ENCODE assay signal across 21 cellular contexts in the genomic region with DNA sequence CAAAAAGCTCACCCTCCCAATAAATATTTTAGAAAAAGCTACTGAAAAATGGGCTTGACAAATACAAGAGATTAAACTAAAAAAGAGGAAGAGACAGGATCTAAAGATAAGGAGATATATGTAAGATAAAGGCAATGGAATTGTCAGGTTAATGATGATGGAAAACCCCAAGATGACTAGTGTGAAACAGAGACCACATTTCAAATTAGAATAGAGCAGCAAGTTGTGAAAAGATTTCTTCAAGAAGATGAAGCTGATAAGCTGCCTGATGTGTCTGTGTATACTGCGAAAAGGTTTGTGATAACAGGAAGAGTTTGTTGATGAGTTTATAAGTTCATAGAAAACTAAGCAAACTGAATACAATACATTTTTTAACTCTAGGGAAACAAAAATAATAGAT.
A peak's percentile ranks its signal among the peaks of the same experiment; 100 is the strongest.
DNase-seq lines count a peak whose midpoint lies in the region; ATAC-seq and TF ChIP-seq lines count a peak whose summit lies in the region.
"Had no signal": no experiment of that assay in that cellular context is flagged by ENCODE, and none has a peak within 500 bp of the region (broad histone marks: within the 10 kb centered on the region; RNA-seq: fewer than 3 reads in every experiment).

No MANE protein-coding gene starts in this region.

- H3K9me3 Mint-ChIP-seq in activated CD4-positive, alpha-beta memory T cell treated with anti-CD3 and anti-CD28 coated beads, Interleukin-2, amount 10 ng/mL, durations not matched to agents 7 days and 5 days, result peaks cover 16% of the 10 kb centered on the region
- H3K9me3 Mint-ChIP-seq in activated CD4-positive, alpha-beta memory T cell treated with anti-CD3 and anti-CD28 coated beads for 36 hours, result peaks cover 15% of the 10 kb centered on the region
- H3K9me3 Mint-ChIP-seq in effector memory CD8-positive, alpha-beta T cell, result peaks cover 6 to 25% of the 10 kb centered on the region in 2 donors

- POLR2A ChIA-PET in activated CD4-positive, alpha-beta memory T cell treated with anti-CD3 and anti-CD28 coated beads, Interleukin-2, amount 10 ng/mL, durations not matched to agents 7 days and 5 days (lab: Charles Lee), result no interaction called here
- POLR2A ChIA-PET in activated CD4-positive, alpha-beta memory T cell treated with anti-CD3 and anti-CD28 coated beads for 36 hours (lab: Charles Lee), result no interaction called here

- CTCF ChIA-PET in activated CD4-positive, alpha-beta memory T cell treated with anti-CD3 and anti-CD28 coated beads, Interleukin-2, amount 10 ng/mL, durations not matched to agents 7 days and 5 days (lab: Charles Lee), result no interaction called here
- CTCF ChIA-PET in activated CD4-positive, alpha-beta memory T cell treated with anti-CD3 and anti-CD28 coated beads for 36 hours (lab: Charles Lee), result no interaction called here

- no peaks in the 10 kb centered on the region for H3K4me1 Mint-ChIP-seq in activated CD4-positive, alpha-beta memory T cell treated with anti-CD3 and anti-CD28 coated beads, Interleukin-2, amount 10 ng/mL, durations not matched to agents 7 days and 5 days
- H3K4me1 Mint-ChIP-seq in activated CD4-positive, alpha-beta memory T cell treated with anti-CD3 and anti-CD28 coated beads for 36 hours (ENCODE audit: low read depth), result no peaks in the 10 kb centered on the region
- no peaks in the 10 kb centered on the region for H3K4me1 Mint-ChIP-seq in effector memory CD8-positive, alpha-beta T cell (ENCODE audit: low read depth in 2 of 2)
- H3K4me1 Mint-ChIP-seq: CD14-positive monocyte had no signal

- H3K27ac Mint-ChIP-seq in activated CD4-positive, alpha-beta memory T cell treated with anti-CD3 and anti-CD28 coated beads, Interleukin-2, amount 10 ng/mL, durations not matched to agents 7 days and 5 days, result peak overlapping the region; percentile 14
- no peak overlapping the region for H3K27ac Mint-ChIP-seq in activated CD4-positive, alpha-beta memory T cell treated with anti-CD3 and anti-CD28 coated beads for 36 hours
- H3K27ac Mint-ChIP-seq in effector memory CD8-positive, alpha-beta T cell, result no peak overlapping the region
- H3K27ac Mint-ChIP-seq: CD14-positive monocyte; CD4-positive, alpha-beta T cell had no signal

- H3K36me3 Mint-ChIP-seq in activated CD4-positive, alpha-beta memory T cell treated with anti-CD3 and anti-CD28 coated beads, Interleukin-2, amount 10 ng/mL, durations not matched to agents 7 days and 5 days (ENCODE audit: low read depth), result peaks cover 2% of the 10 kb centered on the region
- no peaks in the 10 kb centered on the region for H3K36me3 Mint-ChIP-seq in activated CD4-positive, alpha-beta memory T cell treated with anti-CD3 and anti-CD28 coated beads for 36 hours
- no peaks in the 10 kb centered on the region for H3K36me3 Mint-ChIP-seq in effector memory CD8-positive, alpha-beta T cell (ENCODE audit: insufficient read depth)
- H3K36me3 Mint-ChIP-seq: CD14-positive monocyte had no signal

- no peak overlapping the region for H3K4me3 Mint-ChIP-seq in activated CD4-positive, alpha-beta memory T cell treated with anti-CD3 and anti-CD28 coated beads, Interleukin-2, amount 10 ng/mL, durations not matched to agents 7 days and 5 days
- no peak overlapping the region for H3K4me3 Mint-ChIP-seq in activated CD4-positive, alpha-beta memory T cell treated with anti-CD3 and anti-CD28 coated beads for 36 hours
- H3K4me3 Mint-ChIP-seq in effector memory CD8-positive, alpha-beta T cell, result no peak overlapping the region
- H3K4me3 Mint-ChIP-seq: CD14-positive monocyte; CD4-positive, alpha-beta T cell; CD8-positive, alpha-beta memory T cell had no signal

- DNase-seq in activated CD4-positive, alpha-beta memory T cell treated with anti-CD3 and anti-CD28 coated beads, Interleukin-2, amount 10 ng/mL, durations not matched to agents 7 days and 5 days, result no peak
- DNase-seq in activated CD4-positive, alpha-beta memory T cell treated with anti-CD3 and anti-CD28 coated beads for 36 hours, result no peak
- peak; percentile 61 for DNase-seq in KBM-7
- no peak for DNase-seq in effector memory CD8-positive, alpha-beta T cell
- no peak for DNase-seq in T-helper 1 cell
- DNase-seq: 8988T; ACHN; AML-193; BE2C; CD4-positive, alpha-beta T cell; CD8-positive, alpha-beta memory T cell; DMS53; DMS79 treated with DMSO at 0.1 percent for 48 hours; GF-D8; GOT3; H7; HCEC 1CT had no signal

- intact Hi-C loops in activated CD4-positive, alpha-beta memory T cell treated with anti-CD3 and anti-CD28 coated beads for 36 hours (cut with micrococcal nuclease), result no loop called here

- in situ Hi-C loops in KBM-7 (cut with MboI; ENCODE audit: low pct_unique_long_range_greater_than_20kb, low sequenced_read_pairs), result no loop called here

- H3K27me3 Mint-ChIP-seq in activated CD4-positive, alpha-beta memory T cell treated with anti-CD3 and anti-CD28 coated beads, Interleukin-2, amount 10 ng/mL, durations not matched to agents 7 days and 5 days, result no peaks in the 10 kb centered on the region
- H3K27me3 Mint-ChIP-seq in activated CD4-positive, alpha-beta memory T cell treated with anti-CD3 and anti-CD28 coated beads for 36 hours, result no peaks in the 10 kb centered on the region
- no peaks in the 10 kb centered on the region for H3K27me3 Mint-ChIP-seq in effector memory CD8-positive, alpha-beta T cell
- H3K27me3 Mint-ChIP-seq: CD4-positive, alpha-beta T cell; CD8-positive, alpha-beta memory T cell had no signal

- ATAC-seq in effector memory CD8-positive, alpha-beta T cell (replicated peaks), result peak; percentile 89
- no peak for ATAC-seq in SK-N-SH treated with all-trans-retinoic acid at 6 μM for 48 hours
- ATAC-seq in HG02973 (IDR thresholded peaks at IDR 0.05; ENCODE audit: unreplicated experiment), result no peak
- ATAC-seq: A549 had no signal

TF ChIP-seq in SK-N-SH treated with all-trans-retinoic acid at 6 μM for 48 hours, 23 proteins besides CTCF, POLR2A, EP300 and RAD21:
- TF ChIP-seq ZFP30 (CRISPR knock-in tag; IDR thresholded peaks at IDR 0.05) (no peak), PPARA (CRISPR knock-in tag; IDR thresholded peaks at IDR 0.05; ENCODE audit: borderline replicate concordance) (no peak), ZNF565 (CRISPR knock-in tag; conservative IDR thresholded peaks at IDR 0.05; ENCODE audit: low read depth) (no peak), GLIS3 (CRISPR knock-in tag; IDR thresholded peaks at IDR 0.05) (no peak), TCF4 (CRISPR knock-in tag; IDR thresholded peaks at IDR 0.05; ENCODE audit: borderline replicate concordance) (no peak), ESRRG (CRISPR knock-in tag; IDR thresholded peaks at IDR 0.05) (no peak), ARNTL (CRISPR knock-in tag; IDR thresholded peaks at IDR 0.05; ENCODE audit: borderline replicate concordance, low read depth) (no peak), ZNF8 (CRISPR knock-in tag; IDR thresholded peaks at IDR 0.05) (no peak), ZFP3 (CRISPR knock-in tag; IDR thresholded peaks at IDR 0.05) (no peak), ZC3H10 (CRISPR knock-in tag; IDR thresholded peaks at IDR 0.05) (no peak), RARB (CRISPR knock-in tag; IDR thresholded peaks at IDR 0.05) (no peak), ZNF70 (CRISPR knock-in tag; IDR thresholded peaks at IDR 0.05) (no peak), SNAI2 (CRISPR knock-in tag; IDR thresholded peaks at IDR 0.05) (no peak)
- TF ChIP-seq, protein P1, sequence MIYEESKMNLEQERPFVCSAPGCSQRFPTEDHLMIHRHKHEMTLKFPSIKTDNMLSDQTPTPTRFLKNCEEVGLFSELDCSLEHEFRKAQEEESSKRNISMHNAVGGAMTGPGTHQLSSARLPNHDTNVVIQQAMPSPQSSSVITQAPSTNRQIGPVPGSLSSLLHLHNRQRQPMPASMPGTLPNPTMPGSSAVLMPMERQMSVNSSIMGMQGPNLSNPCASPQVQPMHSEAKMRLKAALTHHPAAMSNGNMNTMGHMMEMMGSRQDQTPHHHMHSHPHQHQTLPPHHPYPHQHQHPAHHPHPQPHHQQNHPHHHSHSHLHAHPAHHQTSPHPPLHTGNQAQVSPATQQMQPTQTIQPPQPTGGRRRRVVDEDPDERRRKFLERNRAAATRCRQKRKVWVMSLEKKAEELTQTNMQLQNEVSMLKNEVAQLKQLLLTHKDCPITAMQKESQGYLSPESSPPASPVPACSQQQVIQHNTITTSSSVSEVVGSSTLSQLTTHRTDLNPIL (CRISPR knock-in tag; IDR thresholded peaks at IDR 0.05; ENCODE audit: low read depth), result no peak
